In genomic region chr9:128249914-128250838, GRCh38 we compare ENCODE assay signal across 8 cellular contexts. TPM values are rescaled to one million over a fixed set of nuclear protein-coding genes. Genes with fewer than 3 reads are reported as not detected.
DNase-seq lines count a peak whose midpoint lies in the region; ATAC-seq and TF ChIP-seq lines count a peak whose summit lies in the region.

No MANE protein-coding gene starts in this region.

- H3K27ac ChIP-seq in PC-3 (ENCODE audit: low read length), result no peak overlapping the region
- H3K27ac ChIP-seq in thoracic aorta, result no peak overlapping the region

- POLR2A ChIA-PET in PC-3 (lab: Charles Lee; ENCODE audit: unreplicated experiment), result no interaction called here

- H3K9me3 ChIP-seq in PC-3 (ENCODE audit: low read length) (no peaks in the 10 kb centered on the region), thoracic aorta (no peaks in the 10 kb centered on the region)

- H3K27me3 ChIP-seq in PC-3 (ENCODE audit: low read length) (no peaks in the 10 kb centered on the region), thoracic aorta (replicated peaks; ENCODE audit: insufficient read depth) (no peaks in the 10 kb centered on the region)

- peak overlapping the region; percentile 37; the same call in 1 of the 2 replicates for H3K4me2 ChIP-seq in PC-3 (ENCODE audit: low read length)

- ATAC-seq in HG03064 (IDR thresholded peaks at IDR 0.05; ENCODE audit: low read depth, unreplicated experiment) (peak; percentile 65), PC-3 (peak; percentile 83), thoracic aorta (ENCODE audit: insufficient number of reproducible peaks, low FRiP score, low read depth) (no peak)

- no peaks in the 10 kb centered on the region for H4K20me1 ChIP-seq in PC-3 (ENCODE audit: low read length)

- intact Hi-C loops in PC-3 (cut with micrococcal nuclease), result loop anchor here (10.0 kb wide), 1 partner anchor 45 kb away; the partner anchor contains the start of gene DNM1

- 0 out of 2 replicates have a peak overlapping the region, but pooled peaks have one; percentile 30 for H2AFZ ChIP-seq in PC-3 (ENCODE audit: low read length)

- no peak overlapping the region for H3K9ac ChIP-seq in PC-3 (ENCODE audit: low read length)

- DNase-seq in NCI-H82 (lab: John Stamatoyannopoulos, UW) (peak; percentile 43), NCI-H82 treated with DMSO at 0.1 percent for 48 hours (lab: John Stamatoyannopoulos, UW; ENCODE audit: unreplicated experiment) (no peak), PC-3 (peak; percentile 57), fibroblast of pulmonary artery (ENCODE audit: low read depth) (peak; percentile 52), occipital lobe (lab: John Stamatoyannopoulos, UW) (peak; percentile 71), thoracic aorta (ENCODE audit: low spot score) (no peak)
- DNase-seq in activated T-helper 9 cell treated with anti-CD3 and anti-CD28 coated beads, Interleukin-2, amount 50 U/mL, for 16 hours (ENCODE audit: low read depth), result peak; percentile 97

- no peaks in the 10 kb centered on the region for H3F3A ChIP-seq in PC-3 (ENCODE audit: low read length, unreplicated experiment)

- H3K4me3 ChIP-seq in PC-3 (ENCODE audit: low read length), result no peak overlapping the region
- H3K4me3 ChIP-seq in fibroblast of pulmonary artery (replicated peaks; ENCODE audit: low read depth, low read length), result no peak overlapping the region
- H3K4me3 ChIP-seq in thoracic aorta, result peak overlapping the region; percentile 57

- no peaks in the 10 kb centered on the region for H3K9me2 ChIP-seq in PC-3 (replicated peaks; ENCODE audit: low read length)

- H3K4me1 ChIP-seq in PC-3 (ENCODE audit: insufficient read depth, low read length) (no peaks in the 10 kb centered on the region), thoracic aorta (ENCODE audit: control insufficient read depth in 1 of 2, low read depth in 2 of 2) (peaks cover 0 to 5% of the 10 kb centered on the region in 2 donors)

- no peaks in the 10 kb centered on the region for H3K36me3 ChIP-seq in PC-3 (ENCODE audit: low read depth, low read length)
- H3K36me3 ChIP-seq in thoracic aorta, result no peaks in the 10 kb centered on the region

- TF ChIP-seq CTCF in PC-3 (conservative IDR thresholded peaks at IDR 0.05; ENCODE audit: low read depth, low read length) (no peak), fibroblast of pulmonary artery (IDR thresholded peaks at IDR 0.05; ENCODE audit: low read length, missing control alignments) (no peak), thoracic aorta (IDR thresholded peaks at IDR 0.05) (no peak)

- BruUV-seq in PC-3 (replicated peaks; lab: Mats Ljungman, UMichigan), result no TSS peak

- CTCF ChIA-PET in PC-3 (lab: Charles Lee), result no interaction called here

- no peaks in the 10 kb centered on the region for H3K79me2 ChIP-seq in PC-3 (ENCODE audit: low read length)

RNA-seq across cellular contexts. Expression of gene GOLGA2, which starts 25.6 kb away (rescaled TPM):
- total RNA-seq in PC-3 (2014; rRNA removed), result 60.5 and 86.1 TPM in 2 replicates
- total RNA-seq in occipital lobe, result 45.9 TPM
- 100 to 1,000 TPM; 115 to 141 TPM for total RNA-seq in thoracic aorta

RNA-seq across cellular contexts. Expression of gene SWI5, which starts 25.9 kb away (rescaled TPM):
- total RNA-seq in PC-3 (2014; rRNA removed), result 63.1 and 66.8 TPM in 2 replicates
- total RNA-seq in occipital lobe, result 5.5 TPM
- 10 to 100 TPM; 12.0 to 26.8 TPM for total RNA-seq in thoracic aorta

RNA-seq across cellular contexts. Expression of gene DNM1, which starts 47.0 kb away (rescaled TPM):
- total RNA-seq in PC-3 (2014; rRNA removed) (24.1 and 36.4 TPM in 2 replicates), occipital lobe (71.7 TPM), thoracic aorta (1 to 10 TPM; 7.2 to 9.7 TPM)

RNA-seq across cellular contexts. Expression of gene CIZ1, which starts 58.8 kb away (rescaled TPM):
- total RNA-seq in PC-3 (2014; rRNA removed) (46.1 and 67.7 TPM in 2 replicates), occipital lobe (11.5 TPM), thoracic aorta (10 to 100 TPM; 68.0 to 86.0 TPM)

Comparison
In these comparisons a context has a peak if more than half of its experiments do, and no peak if none do; other contexts are left out.
1. DNase-seq: peak in NCI-H82 (single experiment), PC-3 (single experiment), activated T-helper 9 cell treated with anti-CD3 and anti-CD28 coated beads, Interleukin-2, amount 50 U/mL, for 16 hours (single experiment), fibroblast of pulmonary artery (single experiment) and occipital lobe (single experiment); none in NCI-H82 treated with DMSO at 0.1 percent for 48 hours (single experiment) and thoracic aorta (single experiment).